In the genomic region with DNA sequence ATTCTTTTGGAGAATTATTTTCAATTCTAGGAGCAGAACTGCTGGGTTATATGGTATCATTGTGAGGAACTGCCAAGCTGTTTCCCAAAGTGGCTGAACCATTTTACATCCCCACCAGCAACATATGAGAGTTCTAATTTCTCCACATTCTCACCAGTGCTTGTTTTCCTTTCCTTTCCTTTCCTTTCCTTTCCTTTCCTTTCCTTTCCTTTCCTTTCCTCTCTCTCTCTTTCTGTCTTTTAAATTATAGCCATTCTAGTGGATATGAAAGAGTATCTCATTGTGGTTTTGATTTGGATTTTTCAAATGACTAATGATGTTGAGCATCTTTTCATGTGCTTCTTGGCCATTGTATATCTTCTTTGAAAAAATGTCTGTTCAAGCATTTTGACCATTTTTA, we compare ENCODE assay signal across 34 cellular contexts. TPM values are rescaled to one million over a fixed set of nuclear protein-coding genes. Genes with fewer than 3 reads are reported as not detected.
"Had no signal": no experiment of that assay in that cellular context is flagged by ENCODE, and none has a peak within 500 bp of the region (broad histone marks: within the 10 kb centered on the region; RNA-seq: fewer than 3 reads in every experiment).

No MANE protein-coding gene starts in this region.

- ATAC-seq: activated naive CD4-positive, alpha-beta T cell treated with anti-CD3 and anti-CD28 coated beads, Interleukin-2, amount 50 U/mL, for 72 hours; activated T-cell treated with anti-CD3 and anti-CD28 coated beads, Interleukin-2, amount 50 U/mL, for 4 hours; activated T-helper 17 cell treated with anti-CD3 and anti-CD28 coated beads, Interleukin-2, amount 50 U/mL, for 72 hours; body of pancreas had no signal

- DNase-seq: activated effector memory CD4-positive, alpha-beta T cell treated with anti-CD3 and anti-CD28 coated beads, Interleukin-2, amount 50 U/mL, for 16 hours; activated effector memory CD4-positive, alpha-beta T cell treated with Interleukin-2 at 50 U/mL for 16 hours; activated gamma-delta T cell; activated gamma-delta T cell treated with Interleukin-2 at 50 U/mL for 16 hours; activated naive CD4-positive, alpha-beta T cell; activated naive CD4-positive, alpha-beta T cell treated with anti-CD3 and anti-CD28 coated beads for 36 hours; activated naive CD4-positive, alpha-beta T cell treated with anti-CD3 and anti-CD28 coated beads, Interleukin-2, amount 10 ng/mL, durations not matched to agents 7 days and 5 days; activated naive CD4-positive, alpha-beta T cell treated with anti-CD3 and anti-CD28 coated beads, Interleukin-2, amount 50 U/mL, for 16 hours; activated naive CD8-positive, alpha-beta T cell treated with anti-CD3 and anti-CD28 coated beads for 36 hours; activated naive CD8-positive, alpha-beta T cell treated with anti-CD3 and anti-CD28 coated beads, Interleukin-2, amount 10 ng/mL, durations not matched to agents 7 days and 5 days; activated T-cell treated with anti-CD3 and anti-CD28 coated beads, Interleukin-2, amount 50 U/mL, for 1 hour; activated T-cell treated with anti-CD3 and anti-CD28 coated beads, Interleukin-2, amount 50 U/mL, for 4 hours; amniotic stem cell; amygdala; anterior cingulate cortex; aorta; body of pancreas; brain microvascular endothelial cell; caudate nucleus; central memory CD4-positive, alpha-beta T cell; cerebellar nuclear complex had no signal

- H3K9me3 ChIP-seq: adrenal gland, body of pancreas, breast epithelium had no signal

- H3K36me3 Mint-ChIP-seq: activated naive CD4-positive, alpha-beta T cell treated with anti-CD3 and anti-CD28 coated beads, Interleukin-2, amount 10 ng/mL, durations not matched to agents 7 days and 5 days; activated naive CD8-positive, alpha-beta T cell treated with anti-CD3 and anti-CD28 coated beads for 36 hours; brain had no signal

- H3K27me3 Mint-ChIP-seq: activated naive CD4-positive, alpha-beta T cell treated with anti-CD3 and anti-CD28 coated beads, Interleukin-2, amount 50 U/mL, for 24 hours; activated naive CD8-positive, alpha-beta T cell; activated naive CD8-positive, alpha-beta T cell treated with anti-CD3 and anti-CD28 coated beads for 36 hours; activated T-helper 17 cell treated with anti-CD3 and anti-CD28 coated beads, Interleukin-2, amount 50 U/mL, for 72 hours; central memory CD8-positive, alpha-beta T cell had no signal

- H3K4me3 Mint-ChIP-seq: activated naive CD4-positive, alpha-beta T cell treated with anti-CD3 and anti-CD28 coated beads for 36 hours; activated naive CD4-positive, alpha-beta T cell treated with anti-CD3 and anti-CD28 coated beads, Interleukin-2, amount 10 ng/mL, durations not matched to agents 7 days and 5 days; activated naive CD4-positive, alpha-beta T cell treated with anti-CD3 and anti-CD28 coated beads, Interleukin-2, amount 50 U/mL, for 24 hours; activated naive CD8-positive, alpha-beta T cell; activated naive CD8-positive, alpha-beta T cell treated with anti-CD3 and anti-CD28 coated beads for 36 hours; activated naive CD8-positive, alpha-beta T cell treated with anti-CD3 and anti-CD28 coated beads, Interleukin-2, amount 10 ng/mL, durations not matched to agents 7 days and 5 days; activated T-cell treated with anti-CD3 and anti-CD28 coated beads, Interleukin-2, amount 50 U/mL, for 4 hours; activated T-helper 1 cell treated with anti-CD3 and anti-CD28 coated beads, Interleukin-12 subunit alpha, Interleukin-12 subunit beta, Interleukin-2, Interleukin-4 antibody, amounts not matched to agents 30 ng/mL and 10 ng/mL and 1 ng/mL, durations not matched to agents 14 hours and 24 hours and 36 hours; activated T-helper 17 cell treated with anti-CD3 and anti-CD28 coated beads, Interleukin-2, amount 50 U/mL, for 72 hours; brain; central memory CD8-positive, alpha-beta T cell had no signal

- H3K4me1 ChIP-seq: adrenal gland, ascending aorta, body of pancreas, breast epithelium had no signal

- H3K36me3 ChIP-seq: adrenal gland, ascending aorta, brain microvascular endothelial cell, breast epithelium, cardiac muscle cell had no signal

- H3K27ac ChIP-seq: adrenal gland, ascending aorta, body of pancreas, brain microvascular endothelial cell, breast epithelium, cardiac muscle cell had no signal

- H3K27ac Mint-ChIP-seq: activated naive CD4-positive, alpha-beta T cell treated with anti-CD3 and anti-CD28 coated beads for 36 hours; activated naive CD4-positive, alpha-beta T cell treated with anti-CD3 and anti-CD28 coated beads, Interleukin-2, amount 10 ng/mL, durations not matched to agents 7 days and 5 days; activated naive CD4-positive, alpha-beta T cell treated with anti-CD3 and anti-CD28 coated beads, Interleukin-2, amount 50 U/mL, for 24 hours; activated naive CD4-positive, alpha-beta T cell treated with anti-CD3 and anti-CD28 coated beads, Interleukin-2, amount 50 U/mL, for 72 hours; activated naive CD8-positive, alpha-beta T cell; activated naive CD8-positive, alpha-beta T cell treated with anti-CD3 and anti-CD28 coated beads for 36 hours; activated naive CD8-positive, alpha-beta T cell treated with anti-CD3 and anti-CD28 coated beads, Interleukin-2, amount 10 ng/mL, durations not matched to agents 7 days and 5 days; activated T-helper 1 cell treated with anti-CD3 and anti-CD28 coated beads, Interleukin-12 subunit alpha, Interleukin-12 subunit beta, Interleukin-2, Interleukin-4 antibody, amounts not matched to agents 30 ng/mL and 10 ng/mL and 1 ng/mL, durations not matched to agents 14 hours and 24 hours and 36 hours; activated T-helper 17 cell treated with anti-CD3 and anti-CD28 coated beads, Interleukin-2, amount 50 U/mL, for 72 hours; activated T-helper 2 cell treated with anti-CD3 and anti-CD28 coated beads, Interferon-gamma antibody, Interleukin-2, Interleukin-4, amounts not matched to agents 10 μg/mL and 5 μg/mL and 100 μg/mL, durations not matched to agents 14 hours and 24 hours and 36 hours; brain had no signal

- H3K4me1 Mint-ChIP-seq: activated naive CD4-positive, alpha-beta T cell treated with anti-CD3 and anti-CD28 coated beads, Interleukin-2, amount 10 ng/mL, durations not matched to agents 7 days and 5 days; activated naive CD4-positive, alpha-beta T cell treated with anti-CD3 and anti-CD28 coated beads, Interleukin-2, amount 50 U/mL, for 24 hours; activated naive CD8-positive, alpha-beta T cell treated with anti-CD3 and anti-CD28 coated beads for 36 hours; activated naive CD8-positive, alpha-beta T cell treated with anti-CD3 and anti-CD28 coated beads, Interleukin-2, amount 10 ng/mL, durations not matched to agents 7 days and 5 days; activated T-helper 17 cell treated with anti-CD3 and anti-CD28 coated beads, Interleukin-2, amount 50 U/mL, for 72 hours; brain; central memory CD8-positive, alpha-beta T cell had no signal

- H3K4me3 ChIP-seq: adrenal gland, ascending aorta, body of pancreas, breast epithelium, cardiac muscle cell had no signal

RNA-seq across cellular contexts. Expression of a gene that starts 45.3 kb away (rescaled TPM):
- total RNA-seq: cardiac muscle cell, cerebellum had no signal
